Comparison of ENCODE assay signal across 28 cellular contexts in genomic region chr11:3010004-3010403, GRCh38. TPM values are rescaled to one million over a fixed set of nuclear protein-coding genes. Genes with fewer than 3 reads are reported as not detected.
A peak's percentile ranks its signal among the peaks of the same experiment; 100 is the strongest.
DNase-seq lines count a peak whose midpoint lies in the region; ATAC-seq, FAIRE-seq and TF ChIP-seq lines count a peak whose summit lies in the region.
"Had no signal": no experiment of that assay in that cellular context is flagged by ENCODE, and none has a peak within 500 bp of the region (broad histone marks: within the 10 kb centered on the region; RNA-seq: fewer than 3 reads in every experiment).

No MANE protein-coding gene starts in this region.

- peaks cover 48% of the 10 kb centered on the region for H3K4me1 Mint-ChIP-seq in stimulated activated naive CD8-positive, alpha-beta T cell treated with anti-CD3 and anti-CD28 coated beads, Interleukin-15, Interleukin-2, amounts not matched to agents 100 ng/mL and 50 ng/mL, for 24 hours (ENCODE audit: low read depth)
- peaks cover 16% of the 10 kb centered on the region for H3K4me1 Mint-ChIP-seq in T-helper 17 cell

- H3K27me3 ChIP-seq in bronchial epithelial cell (ENCODE audit: control insufficient read depth, insufficient read depth, low read length), result no peaks in the 10 kb centered on the region
- H3K27me3 ChIP-seq: brain microvascular endothelial cell, colonic mucosa, gastroesophageal sphincter, spleen, stomach had no signal

- peak; percentile 62 for FAIRE-seq in bronchial epithelial cell (lab: Jason Lieb, UNC)
- FAIRE-seq: kidney had no signal

- H3K27ac Mint-ChIP-seq in stimulated activated naive CD8-positive, alpha-beta T cell treated with anti-CD3 and anti-CD28 coated beads, Interleukin-15, Interleukin-2, amounts not matched to agents 100 ng/mL and 50 ng/mL, for 24 hours, result peak overlapping the region; percentile 10
- peak overlapping the region; percentile 59 for H3K27ac Mint-ChIP-seq in T-helper 17 cell

- H3K9me3 Mint-ChIP-seq in stimulated activated naive CD8-positive, alpha-beta T cell treated with anti-CD3 and anti-CD28 coated beads, Interleukin-15, Interleukin-2, amounts not matched to agents 100 ng/mL and 50 ng/mL, for 24 hours, result no peaks in the 10 kb centered on the region
- H3K9me3 Mint-ChIP-seq: CD4-positive, CD25-positive, alpha-beta regulatory T cell had no signal

- no peak overlapping the region for H3K4me3 ChIP-seq in bronchial epithelial cell (ENCODE audit: low read depth, low read length)
- H3K4me3 ChIP-seq: colonic mucosa, gastroesophageal sphincter, lung, spleen, stomach had no signal

- ATAC-seq in stimulated activated naive CD8-positive, alpha-beta T cell treated with anti-CD3 and anti-CD28 coated beads, Interleukin-15, Interleukin-2, amounts not matched to agents 100 U/mL and 50 U/mL, for 24 hours, result no peak
- ATAC-seq in T-helper 17 cell, result no peak

- TF ChIP-seq CTCF in bronchial epithelial cell (IDR thresholded peaks at IDR 0.05; ENCODE audit: insufficient read depth, low read length, severe bottlenecking), result no peak

- peaks cover 42% of the 10 kb centered on the region for H3K36me3 ChIP-seq in bronchial epithelial cell (ENCODE audit: control insufficient read depth, insufficient read depth, low read length)

- H3K4me3 Mint-ChIP-seq in stimulated activated naive CD8-positive, alpha-beta T cell treated with anti-CD3 and anti-CD28 coated beads, Interleukin-15, Interleukin-2, amounts not matched to agents 100 ng/mL and 50 ng/mL, for 24 hours, result no peak overlapping the region
- no peak overlapping the region for H3K4me3 Mint-ChIP-seq in T-helper 17 cell

- no peaks in the 10 kb centered on the region for H3K9me3 ChIP-seq in T-helper 17 cell (ENCODE audit: control insufficient read depth, low read length, poor library complexity, severe bottlenecking)
- H3K9me3 ChIP-seq: colonic mucosa, gastroesophageal sphincter, spleen, stomach had no signal

- H3K27me3 Mint-ChIP-seq in stimulated activated naive CD8-positive, alpha-beta T cell treated with anti-CD3 and anti-CD28 coated beads, Interleukin-15, Interleukin-2, amounts not matched to agents 100 ng/mL and 50 ng/mL, for 24 hours, result no peaks in the 10 kb centered on the region
- no peaks in the 10 kb centered on the region for H3K27me3 Mint-ChIP-seq in T-helper 17 cell
- H3K27me3 Mint-ChIP-seq: CD4-positive, CD25-positive, alpha-beta regulatory T cell had no signal

- peaks cover 42% of the 10 kb centered on the region for H3K36me3 Mint-ChIP-seq in stimulated activated naive CD8-positive, alpha-beta T cell treated with anti-CD3 and anti-CD28 coated beads, Interleukin-15, Interleukin-2, amounts not matched to agents 100 ng/mL and 50 ng/mL, for 24 hours (ENCODE audit: low read depth)
- H3K36me3 Mint-ChIP-seq in T-helper 17 cell (ENCODE audit: low read depth), result peaks cover 4% of the 10 kb centered on the region

- peak overlapping the region; percentile 59 for H3K27ac ChIP-seq in substantia nigra (ENCODE audit: low read depth, low read length, poor library complexity, severe bottlenecking)
- H3K27ac ChIP-seq: brain microvascular endothelial cell, colonic mucosa, gastroesophageal sphincter had no signal

- no peak for DNase-seq in stimulated activated naive CD8-positive, alpha-beta T cell treated with anti-CD3 and anti-CD28 coated beads, Interleukin-15, Interleukin-2, amounts not matched to agents 100 U/mL and 50 U/mL, for 24 hours
- DNase-seq in T-helper 17 cell (no peak), bronchial epithelial cell (ENCODE audit: low read depth) (no peak), substantia nigra (lab: John Stamatoyannopoulos, UW) (no peak), GOT3 (lab: John Stamatoyannopoulos, UW) (no peak), OCI-M2 (lab: John Stamatoyannopoulos, UW; ENCODE audit: unreplicated experiment) (no peak), dermis blood vessel endothelial cell (no peak)
- DNase-seq: activated CD4-positive, alpha-beta T cell treated with anti-CD3 and anti-CD28 coated beads for 48 hours; brain microvascular endothelial cell; colonic mucosa; DMS53; GDM1; KG1; kidney; NCI-H1930; NCI-H2227 treated with DMSO at 0.1 percent for 48 hours; NCI-H748 treated with DMSO at 0.1 percent for 48 hours; occipital lobe; retina; Right ventricle myocardium superior; spleen; stimulated activated CD4-positive, alpha-beta T cell treated with anti-CD3 and anti-CD28 coated beads, Interleukin-4, amount 100 ng/mL, for 1 hour; stomach; trophoblast cell had no signal

RNA-seq across cellular contexts. Expression of gene NAP1L4, which starts 17.9 kb away (rescaled TPM):
- total RNA-seq in T-helper 17 cell (100 to 1,000 TPM; 229 to 275 TPM), bronchial epithelial cell (101 and 179 TPM in 2 replicates), dermis blood vessel endothelial cell (132 and 165 TPM in 2 replicates)

RNA-seq across cellular contexts. Expression of gene CARS1, which starts 47.2 kb away (rescaled TPM):
- total RNA-seq in T-helper 17 cell, result 10 to 100 TPM; 41.4 to 52.0 TPM
- total RNA-seq in bronchial epithelial cell, result 113 and 125 TPM in 2 replicates
- total RNA-seq in dermis blood vessel endothelial cell, result 40.7 and 46.0 TPM in 2 replicates
